8 cellular contexts compared by ENCODE assay signal in genomic region chr4:1218892-1219552, GRCh38. TPM values are rescaled to one million over a fixed set of nuclear protein-coding genes. Genes with fewer than 3 reads are reported as not detected.
DNase-seq lines count a peak whose midpoint lies in the region; ATAC-seq and TF ChIP-seq lines count a peak whose summit lies in the region.

No MANE protein-coding gene starts in this region.

- in situ Hi-C loops in IMR-90 (cut with MboI; ENCODE audit: low sequenced_read_pairs) (no loop called here), ACHN (cut with HindIII; ENCODE audit: low pct_ligation_motif_present, low pct_unique_long_range_greater_than_20kb, low sequenced_read_pairs) (no loop called here)

- H3K9ac ChIP-seq in IMR-90 (ENCODE audit: low read depth, low read length): no peak overlapping the region

- peaks cover 3% of the 10 kb centered on the region for H3K4me1 ChIP-seq in IMR-90 (ENCODE audit: control insufficient read depth, insufficient read depth, low read length)
- H3K4me1 ChIP-seq in foreskin keratinocyte: peaks cover 10% of the 10 kb centered on the region

- H3K4ac ChIP-seq in IMR-90 (ENCODE audit: low read depth, low read length): no peak overlapping the region

- no peaks in the 10 kb centered on the region for H3K9me3 ChIP-seq in IMR-90 (ENCODE audit: control insufficient read depth, insufficient read depth, low read length)

- 33% methylated on average over 1 of the region's 12 CpGs; no CpG with 5 or more reads in 1 of the 2 experiments for WGBS in IMR-90 (ENCODE audit: extremely low coverage in 2 of 2, insufficient read length in 1 of 2), 2 experiments

- peaks cover 2% of the 10 kb centered on the region for H4K20me1 ChIP-seq in IMR-90 (ENCODE audit: insufficient read depth, low read length)

- no peak overlapping the region for H3K18ac ChIP-seq in IMR-90 (ENCODE audit: low read depth, low read length)

- no peak overlapping the region for H3K4me2 ChIP-seq in IMR-90 (ENCODE audit: low read depth, low read length)

- ATAC-seq in GM18499 (IDR thresholded peaks at IDR 0.05; ENCODE audit: insufficient read depth, unreplicated experiment) (peak; percentile 65), GM21529 (IDR thresholded peaks at IDR 0.05; ENCODE audit: unreplicated experiment) (peak; percentile 56), IMR-90 (ENCODE audit: low read depth) (no peak), foreskin keratinocyte (no peak)

- no TSS peak for BruUV-seq in IMR-90 (replicated peaks; lab: Mats Ljungman, UMichigan)

- peak overlapping the region; percentile 47 for H2BK5ac ChIP-seq in IMR-90 (ENCODE audit: low read depth, low read length, poor library complexity, severe bottlenecking)

- H3K79me1 ChIP-seq in IMR-90 (ENCODE audit: low read depth in 1 of 2, low read length in 2 of 2): peaks cover 18 to 70% of the 10 kb centered on the region in 2 experiments

- dilution Hi-C loops in IMR-90 (cut with HindIII; ENCODE audit: low sequenced_read_pairs, unreplicated experiment): no loop called here

- DNase-seq in IMR-90: no peak
- DNase-seq in foreskin keratinocyte: no peak
- no peak for DNase-seq in ACHN
- no peak for DNase-seq in 8988T
- no peak for DNase-seq in NCI-H526 treated with DMSO at 0.1 percent for 48 hours (lab: John Stamatoyannopoulos, UW)
- no peak for DNase-seq in HCEC 1CT

- H2AK5ac ChIP-seq in IMR-90 (ENCODE audit: low read depth, low read length): no peak overlapping the region

- no peak overlapping the region for H2AFZ ChIP-seq in IMR-90 (replicated peaks; ENCODE audit: low read length, poor library complexity)

- H3K9me1 ChIP-seq in IMR-90 (ENCODE audit: insufficient read depth, low read length): peaks cover 8% of the 10 kb centered on the region

- H3K27ac ChIP-seq in IMR-90 (ENCODE audit: insufficient read depth, low read length) (no peak overlapping the region), foreskin keratinocyte (peak overlapping the region; percentile 42)

- no peak overlapping the region for H2BK20ac ChIP-seq in IMR-90 (ENCODE audit: low read depth, low read length)

- H3K23ac ChIP-seq in IMR-90 (ENCODE audit: low read depth, low read length): peak overlapping the region; percentile 65; the same call in 1 of the 2 replicates

- intact Hi-C loops in IMR-90 (cut with micrococcal nuclease): no loop called here

- H3K14ac ChIP-seq in IMR-90 (replicated peaks; ENCODE audit: low read depth, low read length): no peak overlapping the region

- peak overlapping the region in 1 of 2 experiments; percentile 60; a peak in 2 of 4 replicates for H4K8ac ChIP-seq in IMR-90 (ENCODE audit: low read depth in 2 of 2, low read length in 2 of 2)

- no peak for TF ChIP-seq CTCF in IMR-90 (conservative IDR thresholded peaks at IDR 0.05; ENCODE audit: low read depth, low read length)
- TF ChIP-seq CTCF in foreskin keratinocyte (conservative IDR thresholded peaks at IDR 0.05): no peak

- TF ChIP-seq POLR2A in IMR-90 (IDR thresholded peaks at IDR 0.05; ENCODE audit: low read depth, low read length): no peak

- no peak for TF ChIP-seq RAD21 in IMR-90 (IDR thresholded peaks at IDR 0.05; ENCODE audit: low read length)

- CTCF ChIA-PET in IMR-90 (lab: Yijun Ruan, JAX): interaction anchor here (0.8 kb wide), 1 partner anchor 27 kb away, joined by 3 read pairs; no protein-coding TSS in a partner anchor

- no peaks in the 10 kb centered on the region for H3K27me3 ChIP-seq in IMR-90 (ENCODE audit: control insufficient read depth, insufficient read depth, low read length)
- H3K27me3 ChIP-seq in foreskin keratinocyte: no peaks in the 10 kb centered on the region

- no peak overlapping the region for H4K91ac ChIP-seq in IMR-90 (ENCODE audit: insufficient read depth, low read depth, low read length)

- H3K36me3 ChIP-seq in IMR-90 (ENCODE audit: control insufficient read depth, insufficient read depth, low read length): peaks cover 70% of the 10 kb centered on the region

- no peak overlapping the region for H2AK9ac ChIP-seq in IMR-90 (replicated peaks; ENCODE audit: low read depth, low read length, poor library complexity)

- H2BK120ac ChIP-seq in IMR-90 (ENCODE audit: low read depth, low read length): no peak overlapping the region

- POLR2A ChIA-PET in IMR-90 (lab: Charles Lee; ENCODE audit: unreplicated experiment): no interaction called here

- H3K4me3 ChIP-seq in IMR-90 (ENCODE audit: insufficient read depth, low read depth, low read length): no peak overlapping the region

- H2BK15ac ChIP-seq in IMR-90 (ENCODE audit: low read depth, low read length): no peak overlapping the region

- H3K56ac ChIP-seq in IMR-90 (ENCODE audit: extremely low read depth, insufficient read depth, low read length): no peak overlapping the region

- H4K5ac ChIP-seq in IMR-90 (ENCODE audit: low read depth, low read length): no peak overlapping the region

TF ChIP-seq in IMR-90, 13 proteins besides CTCF, POLR2A, EP300 and RAD21:
- TF ChIP-seq CHD1 (IDR thresholded peaks at IDR 0.05; ENCODE audit: low read depth, low read length) (no peak), MAZ (IDR thresholded peaks at IDR 0.05; ENCODE audit: borderline replicate concordance, low read depth, low read length) (no peak), RCOR1 (IDR thresholded peaks at IDR 0.05; ENCODE audit: insufficient replicate concordance, low read length) (no peak), BHLHE40 (IDR thresholded peaks at IDR 0.05; ENCODE audit: low read depth, low read length) (no peak), MXI1 (IDR thresholded peaks at IDR 0.05; ENCODE audit: borderline replicate concordance, low read depth, low read length) (no peak), MAFK (IDR thresholded peaks at IDR 0.05; ENCODE audit: low read depth, low read length) (no peak), FOS (IDR thresholded peaks at IDR 0.05; ENCODE audit: low read depth, low read length) (no peak), CEBPB (IDR thresholded peaks at IDR 0.05; ENCODE audit: low read depth, low read length) (no peak), RFX5 (IDR thresholded peaks at IDR 0.05; ENCODE audit: low read depth, low read length) (no peak), ELK1 (IDR thresholded peaks at IDR 0.05; ENCODE audit: borderline replicate concordance, low read depth, low read length) (no peak), SMC3 (IDR thresholded peaks at IDR 0.05; ENCODE audit: low read depth, low read length) (no peak), NFE2L2 (IDR thresholded peaks at IDR 0.05; ENCODE audit: low read depth, low read length) (no peak)
- TF ChIP-seq, protein P1, sequence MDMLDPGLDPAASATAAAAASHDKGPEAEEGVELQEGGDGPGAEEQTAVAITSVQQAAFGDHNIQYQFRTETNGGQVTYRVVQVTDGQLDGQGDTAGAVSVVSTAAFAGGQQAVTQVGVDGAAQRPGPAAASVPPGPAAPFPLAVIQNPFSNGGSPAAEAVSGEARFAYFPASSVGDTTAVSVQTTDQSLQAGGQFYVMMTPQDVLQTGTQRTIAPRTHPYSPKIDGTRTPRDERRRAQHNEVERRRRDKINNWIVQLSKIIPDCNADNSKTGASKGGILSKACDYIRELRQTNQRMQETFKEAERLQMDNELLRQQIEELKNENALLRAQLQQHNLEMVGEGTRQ (IDR thresholded peaks at IDR 0.05; ENCODE audit: low read depth, low read length): no peak

RNA-seq across cellular contexts. Expression of gene CTBP1, which starts 29.9 kb away (rescaled TPM):
- total RNA-seq in IMR-90 (2012; rRNA removed) (147 TPM in 2 replicates), foreskin keratinocyte (106 and 114 TPM in 2 replicates)
- polyA plus RNA-seq in IMR-90 (2012; rRNA removed) (212 and 237 TPM in 2 replicates), foreskin keratinocyte (69.9 and 73.0 TPM in 2 replicates)
- polyA plus RNA-seq in IMR-90 (2012; cell fraction: cytosol; rRNA removed): 167 and 315 TPM in 2 replicates
- 377 and 892 TPM in 2 replicates for polyA plus RNA-seq in IMR-90 (2012; cell fraction: nucleus; rRNA removed; ENCODE audit: low replicate concordance)

RNA-seq across cellular contexts. Expression of gene SPON2, which starts 46.6 kb away (rescaled TPM):
- total RNA-seq in IMR-90 (2012; rRNA removed): 21.1 and 21.7 TPM in 2 replicates
- 177 and 209 TPM in 2 replicates for polyA plus RNA-seq in IMR-90 (2012; rRNA removed)
- polyA plus RNA-seq in IMR-90 (2012; cell fraction: cytosol; rRNA removed): 208 and 420 TPM in 2 replicates
- 476 and 980 TPM in 2 replicates for polyA plus RNA-seq in IMR-90 (2012; cell fraction: nucleus; rRNA removed; ENCODE audit: low replicate concordance)
- total RNA-seq in foreskin keratinocyte: 0.32 and 0.65 TPM in 2 replicates
- polyA plus RNA-seq in foreskin keratinocyte: 0.12 and 0.41 TPM in 2 replicates

Comparison
In these comparisons a context has a peak if more than half of its experiments do, and no peak if none do; other contexts are left out.
1. ATAC-seq: peak in GM18499 (single experiment) and GM21529 (single experiment); none in IMR-90 (single experiment) and foreskin keratinocyte (single experiment).
2. RNA of gene SPON2, which starts 46.6 kb away (total RNA-seq): 21.1 to 21.7 TPM in IMR-90; 0.32 to 0.65 TPM in foreskin keratinocyte; every median in the first group is over 10 times any median in the second.